In the genomic region with DNA sequence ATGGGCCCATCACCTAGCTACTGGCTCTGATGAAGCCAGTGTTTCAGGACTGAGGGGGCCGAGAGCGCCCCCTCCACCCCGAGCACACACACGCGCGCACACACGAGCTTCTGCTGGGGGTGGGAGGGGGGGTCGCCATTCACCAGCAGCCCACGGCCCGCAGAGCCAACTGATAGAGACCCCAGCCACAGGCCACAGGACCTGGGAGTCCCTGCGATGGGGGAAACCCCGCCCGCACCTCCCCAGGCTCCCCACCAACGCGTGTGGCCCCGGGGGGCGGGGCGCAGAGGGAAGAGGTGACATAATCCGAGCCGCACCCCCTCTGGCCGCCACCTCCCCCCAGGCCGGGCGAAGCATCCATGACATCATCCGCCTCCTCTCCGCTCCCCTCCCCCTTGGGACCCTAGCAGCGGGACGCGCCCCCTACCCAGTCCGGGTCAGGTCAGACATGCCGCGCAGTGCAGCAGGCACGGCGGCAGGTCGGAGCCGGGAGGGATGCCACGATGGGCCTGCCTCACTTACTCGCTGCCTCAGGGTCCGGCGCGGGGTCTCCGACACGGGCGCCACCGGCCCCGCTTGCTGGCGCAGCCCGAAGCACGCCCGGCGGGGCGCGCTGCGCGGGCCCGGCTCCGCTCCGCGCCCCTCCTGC, we compare ENCODE assay signal across 1 cellular context.
A peak's percentile ranks its signal among the peaks of the same experiment; 100 is the strongest.
TF ChIP-seq lines count a peak whose summit lies in the region.

A gene (minus strand): TSS at position 617 of the 649 bp plus-strand sequence. CDS start 6,386 bp downstream, outside the sequence.

TF ChIP-seq in K562, 482 proteins besides CTCF, POLR2A, EP300 and RAD21 (continued from another document):
- TF ChIP-seq, protein P1, sequence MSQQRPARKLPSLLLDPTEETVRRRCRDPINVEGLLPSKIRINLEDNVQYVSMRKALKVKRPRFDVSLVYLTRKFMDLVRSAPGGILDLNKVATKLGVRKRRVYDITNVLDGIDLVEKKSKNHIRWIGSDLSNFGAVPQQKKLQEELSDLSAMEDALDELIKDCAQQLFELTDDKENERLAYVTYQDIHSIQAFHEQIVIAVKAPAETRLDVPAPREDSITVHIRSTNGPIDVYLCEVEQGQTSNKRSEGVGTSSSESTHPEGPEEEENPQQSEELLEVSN (IDR thresholded peaks at IDR 0.05; ENCODE audit: borderline replicate concordance in 1 of 2, extremely low read depth in 1 of 2, insufficient read depth in 1 of 2, insufficient read length in 1 of 2, low read depth in 1 of 2, low read length in 1 of 2, poor library complexity in 1 of 2, severe bottlenecking in 1 of 2): peak in 1 of 2 experiments; percentile 25
- TF ChIP-seq, protein P2, sequence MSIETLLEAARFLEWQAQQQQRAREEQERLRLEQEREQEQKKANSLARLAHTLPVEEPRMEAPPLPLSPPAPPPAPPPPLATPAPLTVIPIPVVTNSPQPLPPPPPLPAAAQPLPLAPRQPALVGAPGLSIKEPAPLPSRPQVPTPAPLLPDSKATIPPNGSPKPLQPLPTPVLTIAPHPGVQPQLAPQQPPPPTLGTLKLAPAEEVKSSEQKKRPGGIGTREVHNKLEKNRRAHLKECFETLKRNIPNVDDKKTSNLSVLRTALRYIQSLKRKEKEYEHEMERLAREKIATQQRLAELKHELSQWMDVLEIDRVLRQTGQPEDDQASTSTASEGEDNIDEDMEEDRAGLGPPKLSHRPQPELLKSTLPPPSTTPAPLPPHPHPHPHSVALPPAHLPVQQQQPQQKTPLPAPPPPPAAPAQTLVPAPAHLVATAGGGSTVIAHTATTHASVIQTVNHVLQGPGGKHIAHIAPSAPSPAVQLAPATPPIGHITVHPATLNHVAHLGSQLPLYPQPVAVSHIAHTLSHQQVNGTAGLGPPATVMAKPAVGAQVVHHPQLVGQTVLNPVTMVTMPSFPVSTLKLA (conservative IDR thresholded peaks at IDR 0.05): peak in 1 of 2 experiments; percentile 45; a peak in 2 of 4 replicates
- TF ChIP-seq ATF1 (CRISPR knock-in tag; IDR thresholded peaks at IDR 0.05) (no peak), ATF1 (tag; IDR thresholded peaks at IDR 0.05) (peak; percentile 42), CREB1 (IDR thresholded peaks at IDR 0.05) (0 out of 2 replicates have a peak, but pooled peaks have one; percentile 34), CREB1 (CRISPR knock-in tag; IDR thresholded peaks at IDR 0.05) (no peak; the same call in 1 of the 2 replicates)
